ENCODE assay signal across 18 cellular contexts in genomic region chr20:44619294-44619693, GRCh38. TPM values are rescaled to one million over a fixed set of nuclear protein-coding genes. Genes with fewer than 3 reads are reported as not detected.
A peak's percentile ranks its signal among the peaks of the same experiment; 100 is the strongest.
DNase-seq lines count a peak whose midpoint lies in the region; ATAC-seq lines count a peak whose summit lies in the region.
"Had no signal": no experiment of that assay in that cellular context is flagged by ENCODE, and none has a peak within 500 bp of the region (broad histone marks: within the 10 kb centered on the region; RNA-seq: fewer than 3 reads in every experiment).

No MANE protein-coding gene starts in this region.

- H3K9me3 ChIP-seq in BLaER1 = peaks cover 14% of the 10 kb centered on the region
- H3K9me3 ChIP-seq in CD8-positive, alpha-beta memory T cell (ENCODE audit: low read length) = no peaks in the 10 kb centered on the region
- H3K9me3 ChIP-seq: SJSA1 had no signal

- peaks cover 88% of the 10 kb centered on the region for H3K36me3 ChIP-seq in BLaER1
- peaks cover 22% of the 10 kb centered on the region for H3K36me3 ChIP-seq in CD8-positive, alpha-beta memory T cell (ENCODE audit: insufficient read depth, low read length)

- no peak overlapping the region for H3K4me3 ChIP-seq in BLaER1
- H3K4me3 ChIP-seq in CD8-positive, alpha-beta memory T cell (ENCODE audit: low read length) = no peak overlapping the region
- H3K4me3 ChIP-seq: GM23338, PC-9, SJSA1 had no signal

- H3K9ac ChIP-seq in BLaER1 = peak overlapping the region; percentile 52

- H3K4me2 ChIP-seq in BLaER1 = peak overlapping the region; percentile 87
- H3K4me2 ChIP-seq: GM23338, PC-9 had no signal

- peaks cover 61% of the 10 kb centered on the region for H4K20me1 ChIP-seq in BLaER1

- CTCF ChIA-PET in CD8-positive, alpha-beta memory T cell (lab: Charles Lee) = interaction anchor here (1.7 to 3.4 kb wide), 2 partner anchors 10 to 64 kb away, joined by 12 to 15 read pairs; no protein-coding TSS in a partner anchor

- H3K27ac ChIP-seq in BLaER1 = peak overlapping the region; percentile 55
- H3K27ac ChIP-seq in CD8-positive, alpha-beta memory T cell (ENCODE audit: low read depth, low read length) = no peak overlapping the region
- H3K27ac ChIP-seq: foreskin keratinocyte, PC-9, SJSA1, WERI-Rb-1 had no signal

- no peaks in the 10 kb centered on the region for H3K9me3 Mint-ChIP-seq in CD8-positive, alpha-beta memory T cell
- no peaks in the 10 kb centered on the region for H3K9me3 Mint-ChIP-seq in activated T-helper 17 cell treated with anti-CD3 and anti-CD28 coated beads, Interleukin-2, amount 50 U/mL, for 72 hours
- peaks cover 0 to 2% (median 0%) of the 10 kb centered on the region in 9 donors for H3K9me3 Mint-ChIP-seq in naive thymus-derived CD8-positive, alpha-beta T cell
- H3K9me3 Mint-ChIP-seq in activated T-cell treated with anti-CD3 and anti-CD28 coated beads, Interleukin-2, amount 50 U/mL, for 4 hours = no peaks in the 10 kb centered on the region
- H3K9me3 Mint-ChIP-seq: activated T-cell treated with anti-CD3 and anti-CD28 coated beads, Interleukin-2, amount 50 U/mL, for 72 hours; GM23338; T-helper 2 cell treated with Interferon-gamma antibody and Interleukin-4, amounts not matched to agents 5 μg/mL and 100 μg/mL, for 36 hours had no signal

- peaks cover 16 to 67% (median 34%) of the 10 kb centered on the region in 3 donors for H3K36me3 Mint-ChIP-seq in CD8-positive, alpha-beta memory T cell
- peaks cover 68% of the 10 kb centered on the region for H3K36me3 Mint-ChIP-seq in activated T-helper 17 cell treated with anti-CD3 and anti-CD28 coated beads, Interleukin-2, amount 50 U/mL, for 72 hours (ENCODE audit: low read depth)
- H3K36me3 Mint-ChIP-seq in naive thymus-derived CD8-positive, alpha-beta T cell = peaks cover 7 to 56% (median 48%) of the 10 kb centered on the region in 3 donors
- H3K36me3 Mint-ChIP-seq in activated T-cell treated with anti-CD3 and anti-CD28 coated beads, Interleukin-2, amount 50 U/mL, for 4 hours (ENCODE audit: insufficient read depth) = peaks cover 40% of the 10 kb centered on the region

- H3K27ac Mint-ChIP-seq in CD8-positive, alpha-beta memory T cell = peak overlapping the region in 5 of 8 donors; percentile 27 to 83 (median 63)
- H3K27ac Mint-ChIP-seq in activated T-helper 17 cell treated with anti-CD3 and anti-CD28 coated beads, Interleukin-2, amount 50 U/mL, for 72 hours = peak overlapping the region; percentile 49
- peak overlapping the region; percentile 85 to 99 (median 98) for H3K27ac Mint-ChIP-seq in naive thymus-derived CD8-positive, alpha-beta T cell
- H3K27ac Mint-ChIP-seq: activated T-cell treated with anti-CD3 and anti-CD28 coated beads, Interleukin-2, amount 50 U/mL, for 72 hours; GM23338 had no signal

- H3K4me1 Mint-ChIP-seq in CD8-positive, alpha-beta memory T cell = peaks cover 38 to 49% (median 45%) of the 10 kb centered on the region in 3 donors
- peaks cover 22% of the 10 kb centered on the region for H3K4me1 Mint-ChIP-seq in activated T-helper 17 cell treated with anti-CD3 and anti-CD28 coated beads, Interleukin-2, amount 50 U/mL, for 72 hours
- peaks cover 45 to 63% (median 52%) of the 10 kb centered on the region in 4 donors for H3K4me1 Mint-ChIP-seq in naive thymus-derived CD8-positive, alpha-beta T cell
- peaks cover 44% of the 10 kb centered on the region for H3K4me1 Mint-ChIP-seq in activated T-cell treated with anti-CD3 and anti-CD28 coated beads, Interleukin-2, amount 50 U/mL, for 4 hours (ENCODE audit: low read depth)

- no peak for DNase-seq in CD8-positive, alpha-beta memory T cell
- peak in 1 of 10 donors; percentile 45 for DNase-seq in naive thymus-derived CD8-positive, alpha-beta T cell
- DNase-seq in activated CD4-positive, CD25-positive, alpha-beta regulatory T cell treated with anti-CD3 and anti-CD28 coated beads, Interleukin-2, amount 50 U/mL, for 72 hours = no peak
- DNase-seq in hepatic stellate cell (ENCODE audit: low spot score) = no peak
- DNase-seq in activated T-cell treated with anti-CD3 and anti-CD28 coated beads, Interleukin-2, amount 50 U/mL, for 4 hours = no peak
- DNase-seq: activated T-cell treated with anti-CD3 and anti-CD28 coated beads, Interleukin-2, amount 50 U/mL, for 72 hours; foreskin keratinocyte; hypothalamus; islet precursor cell; KBM-7; NCI-H82; PC-9; WERI-Rb-1 had no signal

- peaks cover 83% of the 10 kb centered on the region for H3K4me1 ChIP-seq in BLaER1
- H3K4me1 ChIP-seq in CD8-positive, alpha-beta memory T cell (ENCODE audit: insufficient read depth, low read length) = peaks cover 40% of the 10 kb centered on the region
- H3K4me1 ChIP-seq: foreskin keratinocyte, SJSA1 had no signal

- no peak overlapping the region for H3K4me3 Mint-ChIP-seq in CD8-positive, alpha-beta memory T cell
- no peak overlapping the region for H3K4me3 Mint-ChIP-seq in activated T-helper 17 cell treated with anti-CD3 and anti-CD28 coated beads, Interleukin-2, amount 50 U/mL, for 72 hours
- H3K4me3 Mint-ChIP-seq in naive thymus-derived CD8-positive, alpha-beta T cell = peak overlapping the region in 2 of 10 donors; percentile 7 to 9
- no peak overlapping the region for H3K4me3 Mint-ChIP-seq in activated T-cell treated with anti-CD3 and anti-CD28 coated beads, Interleukin-2, amount 50 U/mL, for 4 hours
- H3K4me3 Mint-ChIP-seq: activated T-cell treated with anti-CD3 and anti-CD28 coated beads, Interleukin-2, amount 50 U/mL, for 72 hours; GM23338; T-helper 2 cell treated with Interferon-gamma antibody and Interleukin-4, amounts not matched to agents 5 μg/mL and 100 μg/mL, for 36 hours had no signal

- ATAC-seq in activated T-helper 17 cell treated with anti-CD3 and anti-CD28 coated beads, Interleukin-2, amount 50 U/mL, for 72 hours (replicated peaks) = no peak
- ATAC-seq in naive thymus-derived CD8-positive, alpha-beta T cell = no peak
- ATAC-seq in activated T-cell treated with anti-CD3 and anti-CD28 coated beads, Interleukin-2, amount 50 U/mL, for 4 hours = no peak
- ATAC-seq: activated T-cell treated with anti-CD3 and anti-CD28 coated beads, Interleukin-2, amount 50 U/mL, for 72 hours; foreskin keratinocyte; GM23338 had no signal

- POLR2A ChIA-PET in CD8-positive, alpha-beta memory T cell (lab: Charles Lee) = interaction anchor here (0.9 to 1.0 kb wide), 2 partner anchors 9 to 52 kb away, joined by 3 read pairs; no protein-coding TSS in a partner anchor
- POLR2A ChIA-PET in naive thymus-derived CD8-positive, alpha-beta T cell (lab: Charles Lee) = interaction anchor here (0.7 to 6.8 kb wide), 8 partner anchors 9 to 98 kb away, joined by 3 to 84 read pairs (median 9); partner anchors contain the start of genes ADA and SERINC3

- no peaks in the 10 kb centered on the region for H3K27me3 Mint-ChIP-seq in CD8-positive, alpha-beta memory T cell
- no peaks in the 10 kb centered on the region for H3K27me3 Mint-ChIP-seq in activated T-helper 17 cell treated with anti-CD3 and anti-CD28 coated beads, Interleukin-2, amount 50 U/mL, for 72 hours
- no peaks in the 10 kb centered on the region for H3K27me3 Mint-ChIP-seq in naive thymus-derived CD8-positive, alpha-beta T cell
- no peaks in the 10 kb centered on the region for H3K27me3 Mint-ChIP-seq in activated T-cell treated with anti-CD3 and anti-CD28 coated beads, Interleukin-2, amount 50 U/mL, for 4 hours (ENCODE audit: low read depth)

- H3K27me3 ChIP-seq in BLaER1 = no peaks in the 10 kb centered on the region
- H3K27me3 ChIP-seq in CD8-positive, alpha-beta memory T cell (ENCODE audit: insufficient read depth, low read length, poor library complexity, severe bottlenecking) = no peaks in the 10 kb centered on the region
- H3K27me3 ChIP-seq: foreskin keratinocyte, SJSA1 had no signal

RNA-seq across cellular contexts. Expression of gene ADA, which starts 32.2 kb away (rescaled TPM):
- 10 to 100 TPM; 21.1 to 21.3 TPM for total RNA-seq in CD8-positive, alpha-beta memory T cell
- 56.4 TPM for polyA plus RNA-seq in CD8-positive, alpha-beta memory T cell
- total RNA-seq in activated T-helper 17 cell treated with anti-CD3 and anti-CD28 coated beads, Interleukin-2, amount 50 U/mL, for 72 hours = 10 to 100 TPM; 30.4 to 32.5 TPM
- 10 to 100 TPM; 24.1 to 24.2 TPM for total RNA-seq in naive thymus-derived CD8-positive, alpha-beta T cell
- 10 to 100 TPM; 31.2 to 47.1 (median 38.2) TPM for polyA plus RNA-seq in naive thymus-derived CD8-positive, alpha-beta T cell
- total RNA-seq in activated T-cell treated with anti-CD3 and anti-CD28 coated beads, Interleukin-2, amount 50 U/mL, for 4 hours = 10 to 100 TPM in 2 of 3 donors, 1 to 10 TPM in 1; 8.8 to 13.5 (median 12.5) TPM

RNA-seq across cellular contexts. Expression of gene PKIG, which starts 36.9 kb away (rescaled TPM):
- total RNA-seq in CD8-positive, alpha-beta memory T cell = 1 to 10 TPM; 4.4 to 4.9 TPM
- 0.97 TPM for polyA plus RNA-seq in CD8-positive, alpha-beta memory T cell
- total RNA-seq in activated T-helper 17 cell treated with anti-CD3 and anti-CD28 coated beads, Interleukin-2, amount 50 U/mL, for 72 hours = 10 to 100 TPM in 1 of 2 donors, 1 to 10 TPM in 1; 4.4 to 11.9 TPM
- total RNA-seq in naive thymus-derived CD8-positive, alpha-beta T cell = 1 to 10 TPM; 8.2 to 9.0 TPM
- 1 to 10 TPM; 6.1 to 8.1 (median 6.4) TPM for polyA plus RNA-seq in naive thymus-derived CD8-positive, alpha-beta T cell
- 1 to 10 TPM; 2.1 to 3.5 (median 2.8) TPM for total RNA-seq in activated T-cell treated with anti-CD3 and anti-CD28 coated beads, Interleukin-2, amount 50 U/mL, for 4 hours
